ENCODE assay signal across 1 cellular context in genomic region chr11:450809-451451, GRCh38.
TF ChIP-seq lines count a peak whose summit lies in the region.

No MANE protein-coding gene starts in this region.

TF ChIP-seq in HepG2, 621 proteins besides CTCF, POLR2A, EP300 and RAD21 (continues in another document):
- TF ChIP-seq MXI1 (IDR thresholded peaks at IDR 0.05; ENCODE audit: borderline replicate concordance, low read depth, low read length): peak; percentile 88; the same call in 2 of the 3 replicates
- TF ChIP-seq FOXO1 (CRISPR knock-in tag; IDR thresholded peaks at IDR 0.05): 0 out of 2 replicates have a peak, but pooled peaks have one; percentile 6
- TF ChIP-seq ZKSCAN8 (CRISPR knock-in tag; IDR thresholded peaks at IDR 0.05; ENCODE audit: borderline replicate concordance): no peak
- no peak for TF ChIP-seq ZBTB8A (CRISPR knock-in tag; IDR thresholded peaks at IDR 0.05; ENCODE audit: borderline replicate concordance, low read depth)
- TF ChIP-seq SMC3 (IDR thresholded peaks at IDR 0.05; ENCODE audit: low read length): peak; percentile 38
- peak; percentile 35; the same call in 1 of the 2 replicates for TF ChIP-seq MIXL1 (CRISPR knock-in tag; IDR thresholded peaks at IDR 0.05)
- TF ChIP-seq ATF7 (IDR thresholded peaks at IDR 0.05): no peak
- no peak for TF ChIP-seq ATF7 (CRISPR knock-in tag; IDR thresholded peaks at IDR 0.05)
- TF ChIP-seq ZNF224 (CRISPR knock-in tag; IDR thresholded peaks at IDR 0.05): no peak
- no peak for TF ChIP-seq TOE1 (CRISPR knock-in tag; IDR thresholded peaks at IDR 0.05)
- TF ChIP-seq TGIF2 (CRISPR knock-in tag; IDR thresholded peaks at IDR 0.05): peak; percentile 79; the same call in 1 of the 2 replicates
- TF ChIP-seq BORCS8-MEF2B (CRISPR knock-in tag; IDR thresholded peaks at IDR 0.05): 0 out of 2 replicates have a peak, but pooled peaks have one; percentile 20
- 0 out of 2 replicates have a peak, but pooled peaks have one; percentile 67 for TF ChIP-seq ZNF350 (CRISPR knock-in tag; IDR thresholded peaks at IDR 0.05; ENCODE audit: borderline replicate concordance, low read depth)
- 0 out of 2 replicates have a peak, but pooled peaks have one; percentile 8 for TF ChIP-seq ZNF773 (CRISPR knock-in tag; IDR thresholded peaks at IDR 0.05; ENCODE audit: borderline replicate concordance)
- no peak for TF ChIP-seq NR1H2 (CRISPR knock-in tag; IDR thresholded peaks at IDR 0.05; ENCODE audit: borderline replicate concordance, low read depth)
- TF ChIP-seq RERE (CRISPR knock-in tag; IDR thresholded peaks at IDR 0.05; ENCODE audit: low read depth): no peak
- TF ChIP-seq ZNF598 (CRISPR knock-in tag; IDR thresholded peaks at IDR 0.05; ENCODE audit: borderline replicate concordance): 0 out of 2 replicates have a peak, but pooled peaks have one; percentile 21
- TF ChIP-seq ATF2 (CRISPR knock-in tag; IDR thresholded peaks at IDR 0.05): no peak
- TF ChIP-seq MEIS2 (CRISPR knock-in tag; IDR thresholded peaks at IDR 0.05): 0 out of 2 replicates have a peak, but pooled peaks have one; percentile 1
- no peak; the same call in 1 of the 2 replicates for TF ChIP-seq ZNF777 (CRISPR knock-in tag; IDR thresholded peaks at IDR 0.05)
- TF ChIP-seq FOXK1 (CRISPR knock-in tag; IDR thresholded peaks at IDR 0.05; ENCODE audit: borderline replicate concordance, low read depth): peak; percentile 42; the same call in 1 of the 2 replicates
- peak; percentile 81 for TF ChIP-seq STAG1 (CRISPR knock-in tag; IDR thresholded peaks at IDR 0.05)
- peak; percentile 85 for TF ChIP-seq TEAD3 (CRISPR knock-in tag; optimal IDR thresholded peaks at IDR 0.05; ENCODE audit: borderline replicate concordance)
- no peak for TF ChIP-seq GATA4 (IDR thresholded peaks at IDR 0.05; ENCODE audit: borderline replicate concordance, low read depth)
- TF ChIP-seq ZNF687 (CRISPR knock-in tag; IDR thresholded peaks at IDR 0.05): peak; percentile 76
- TF ChIP-seq GATAD2A (CRISPR knock-in tag; IDR thresholded peaks at IDR 0.05): peak; percentile 43
- TF ChIP-seq MXD4 (CRISPR knock-in tag; IDR thresholded peaks at IDR 0.05): peak; percentile 53; the same call in 1 of the 2 replicates
- no peak for TF ChIP-seq ZNF670 (CRISPR knock-in tag; IDR thresholded peaks at IDR 0.05; ENCODE audit: borderline replicate concordance)
- peak; percentile 84; the same call in 1 of the 2 replicates for TF ChIP-seq DNMT1 (CRISPR knock-in tag; IDR thresholded peaks at IDR 0.05)
- peak; percentile 34; the same call in 1 of the 2 replicates for TF ChIP-seq ZHX1 (CRISPR knock-in tag; IDR thresholded peaks at IDR 0.05; ENCODE audit: low read depth)
- peak; percentile 55; the same call in 1 of the 2 replicates for TF ChIP-seq ZNF713 (CRISPR knock-in tag; IDR thresholded peaks at IDR 0.05)
- no peak for TF ChIP-seq HNF1A (IDR thresholded peaks at IDR 0.05; ENCODE audit: low read depth)
- no peak; the same call in 1 of the 2 replicates for TF ChIP-seq HNF1A (CRISPR knock-in tag; IDR thresholded peaks at IDR 0.05; ENCODE audit: borderline replicate concordance)
- TF ChIP-seq YEATS4 (CRISPR knock-in tag; IDR thresholded peaks at IDR 0.05; ENCODE audit: borderline replicate concordance): no peak
- TF ChIP-seq NCOR1 (IDR thresholded peaks at IDR 0.05; ENCODE audit: borderline replicate concordance, low read length): no peak
- no peak for TF ChIP-seq FUBP1 (CRISPR knock-in tag; IDR thresholded peaks at IDR 0.05; ENCODE audit: borderline replicate concordance)
- no peak for TF ChIP-seq MTF1 (CRISPR knock-in tag; IDR thresholded peaks at IDR 0.05)
- TF ChIP-seq FOXK2 (IDR thresholded peaks at IDR 0.05): peak; percentile 76
- no peak for TF ChIP-seq MXD3 (CRISPR knock-in tag; IDR thresholded peaks at IDR 0.05)
- TF ChIP-seq ZFP37 (CRISPR knock-in tag; IDR thresholded peaks at IDR 0.05; ENCODE audit: borderline replicate concordance): no peak
- no peak for TF ChIP-seq ZNF124 (CRISPR knock-in tag; IDR thresholded peaks at IDR 0.05)
- TF ChIP-seq KLF13 (CRISPR knock-in tag; IDR thresholded peaks at IDR 0.05): 0 out of 2 replicates have a peak, but pooled peaks have one; percentile 68
